ENCODE assay signal across 24 cellular contexts in the genomic region with DNA sequence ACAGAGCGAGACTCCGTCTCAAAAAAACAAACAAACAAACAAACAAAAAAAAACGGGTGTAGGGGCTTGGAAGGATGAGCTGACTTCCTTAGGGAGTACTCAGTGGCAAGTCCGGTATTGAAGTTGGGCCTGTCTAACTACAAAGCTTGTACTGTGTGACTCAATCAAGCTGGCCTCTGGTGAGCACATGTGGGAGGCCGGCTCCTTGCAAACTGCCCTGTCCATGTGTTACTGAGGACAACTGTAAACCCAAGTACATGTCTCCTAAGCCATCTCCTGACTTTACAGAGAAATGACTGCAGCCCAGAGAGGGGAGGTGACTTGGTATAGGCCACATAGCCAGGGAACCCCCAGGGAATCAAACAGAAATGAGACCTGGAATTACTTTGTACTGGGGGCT. TPM values are rescaled to one million over a fixed set of nuclear protein-coding genes. Genes with fewer than 3 reads are reported as not detected.
DNase-seq lines count a peak whose midpoint lies in the region; ATAC-seq and TF ChIP-seq lines count a peak whose summit lies in the region.
"Had no signal": no experiment of that assay in that cellular context is flagged by ENCODE, and none has a peak within 500 bp of the region (broad histone marks: within the 10 kb centered on the region; RNA-seq: fewer than 3 reads in every experiment).

No MANE protein-coding gene starts in this region.

- H4K20me1 ChIP-seq in hepatocyte (ENCODE audit: insufficient read depth, poor library complexity, severe bottlenecking) = no peaks in the 10 kb centered on the region

- no peak overlapping the region for H3K27ac ChIP-seq in hepatocyte
- no peak overlapping the region for H3K27ac ChIP-seq in testis
- H3K27ac ChIP-seq: left ventricle myocardium inferior, thyroid gland had no signal

- no peak for TF ChIP-seq CTCF in HFF-Myc (IDR thresholded peaks at IDR 0.05; ENCODE audit: low read depth, low read length, missing control alignments)
- TF ChIP-seq CTCF in hepatocyte (IDR thresholded peaks at IDR 0.05; ENCODE audit: poor library complexity) = no peak
- no peak for TF ChIP-seq CTCF in testis (IDR thresholded peaks at IDR 0.05)

- H3K4me2 ChIP-seq in hepatocyte = no peak overlapping the region

- no peak overlapping the region for H2AFZ ChIP-seq in hepatocyte

- no peaks in the 10 kb centered on the region for H3K4me1 ChIP-seq in hepatocyte (ENCODE audit: insufficient read depth)
- H3K4me1 ChIP-seq in testis = no peaks in the 10 kb centered on the region
- H3K4me1 ChIP-seq: BE2C, left ventricle myocardium inferior, thyroid gland had no signal

- DNase-seq in HFF-Myc (ENCODE audit: extremely low read depth, low read depth) (peak; percentile 35), amniotic epithelial cell (ENCODE audit: low read depth) (peak; percentile 27), hepatocyte (ENCODE audit: low spot score) (peak; percentile 4), testis (peak; percentile 16), COLO829 (ENCODE audit: low spot score) (no peak)
- no peak for DNase-seq in activated CD4-positive, CD25-positive, alpha-beta regulatory T cell treated with anti-CD3 and anti-CD28 coated beads, Interleukin-2, amount 50 U/mL, for 72 hours
- DNase-seq: activated CD4-positive, alpha-beta T cell treated with anti-CD3 and anti-CD28 coated beads, Interleukin-2, amount 50 U/mL, for 48 hours; activated naive CD4-positive, alpha-beta T cell treated with anti-CD3 and anti-CD28 coated beads for 36 hours; BE2C; left ventricle myocardium inferior; midbrain; NCI-H1436; NCI-H2171 treated with DMSO at 0.1 percent for 48 hours; NCI-H69; right cardiac atrium; SHP77; stimulated activated naive B cell treated with anti-CD40 and anti-IgM and Interleukin-4, amounts not matched to agents 10 μg/mL and 1 μg/mL and 100 μg/mL, for 72 hours; T-helper 1 cell; thyroid gland had no signal

- H3K27me3 ChIP-seq in hepatocyte = no peaks in the 10 kb centered on the region
- H3K27me3 ChIP-seq in testis = no peaks in the 10 kb centered on the region
- H3K27me3 ChIP-seq: BE2C, thyroid gland had no signal

- H3K9me2 ChIP-seq in hepatocyte (replicated peaks; ENCODE audit: insufficient read depth) = no peaks in the 10 kb centered on the region

- WGBS in hepatocyte (ENCODE audit: low lambda C conversion rate, missing lambda C conversion rate) = 64% methylated on average over 5 of the region's 5 CpGs
- WGBS in testis, 2 donors = 71 to 72% methylated on average over 5 of the region's 5 CpGs

- no peak for ATAC-seq in GM19395 (IDR thresholded peaks at IDR 0.05; ENCODE audit: unreplicated experiment)
- ATAC-seq: stimulated activated naive B cell treated with anti-CD40 and anti-IgM and Interleukin-4, amounts not matched to agents 10 μg/mL and 1 μg/mL and 100 μg/mL, for 72 hours had no signal

- no peak for TF ChIP-seq POLR2A in testis (IDR thresholded peaks at IDR 0.05)

- H3K36me3 ChIP-seq in hepatocyte (replicated peaks; ENCODE audit: insufficient read depth, low read depth) (no peaks in the 10 kb centered on the region), testis (ENCODE audit: low read depth, missing control alignments) (no peaks in the 10 kb centered on the region)
- H3K36me3 ChIP-seq: BE2C, left ventricle myocardium inferior, thyroid gland had no signal

- no peak overlapping the region for H3K4me3 ChIP-seq in HFF-Myc (replicated peaks; ENCODE audit: low read depth, low read length)
- no peak overlapping the region for H3K4me3 ChIP-seq in hepatocyte
- no peak overlapping the region for H3K4me3 ChIP-seq in testis
- H3K4me3 ChIP-seq: left ventricle myocardium inferior, thyroid gland had no signal

- intact Hi-C loops in testis (cut with DNase I; ENCODE audit: low total_unique reads) = no loop called here

- H3K79me2 ChIP-seq in hepatocyte = no peaks in the 10 kb centered on the region

- H3K9me3 ChIP-seq in hepatocyte (ENCODE audit: low read depth) (no peaks in the 10 kb centered on the region), testis (no peaks in the 10 kb centered on the region)
- H3K9me3 ChIP-seq: BE2C, thyroid gland had no signal

RNA-seq across cellular contexts. Expression of a gene that starts 11.6 kb away (rescaled TPM):
- total RNA-seq in hepatocyte (0.48 and 0.50 TPM in 2 replicates), testis (10 to 100 TPM; 20.3 to 38.5 TPM)
- polyA plus RNA-seq in hepatocyte (0.56 and 1.3 TPM in 2 replicates), testis (ENCODE audit: insufficient read depth, low read depth, low replicate concordance) (66.7 TPM)
- total RNA-seq: astrocyte, left ventricle myocardium inferior had no signal

RNA-seq across cellular contexts. Expression of a gene that starts 11.7 kb away (rescaled TPM):
- not detected in 2 replicates for total RNA-seq in hepatocyte
- polyA plus RNA-seq in hepatocyte = 0.10 TPM in 1 of 2 replicates, not detected in the other
- total RNA-seq in testis = 10 to 100 TPM; 24.7 to 46.8 TPM
- polyA plus RNA-seq in testis (ENCODE audit: insufficient read depth, low read depth, low replicate concordance) = 10.1 TPM
- total RNA-seq: astrocyte, glomerular endothelial cell, H7, left ventricle myocardium inferior, MCF 10A, right cardiac atrium had no signal
- polyA plus RNA-seq: right cardiac atrium had no signal

Comparison
In these comparisons a context has a peak if more than half of its experiments do, and no peak if none do; other contexts are left out.
1. DNase-seq: peak in HFF-Myc (single experiment), amniotic epithelial cell (single experiment), hepatocyte (single experiment) and testis (single experiment); none in COLO829 (single experiment) and activated CD4-positive, CD25-positive, alpha-beta regulatory T cell treated with anti-CD3 and anti-CD28 coated beads, Interleukin-2, amount 50 U/mL, for 72 hours (single experiment).
2. RNA of a gene that starts 11.6 kb away (total RNA-seq): 20.3 to 38.5 TPM in testis; 0.48 to 0.50 TPM in hepatocyte; every median in the first group is over 10 times any median in the second.
3. RNA of a gene that starts 11.7 kb away (total RNA-seq): 24.7 to 46.8 TPM in testis; not detected in hepatocyte; every median in the first group is over 10 times any median in the second.